35 cellular contexts compared by ENCODE assay signal in genomic region chr5:180583738-180584137, GRCh38. TPM values are rescaled to one million over a fixed set of nuclear protein-coding genes. Genes with fewer than 3 reads are reported as not detected.
"Had no signal": no experiment of that assay in that cellular context is flagged by ENCODE, and none has a peak within 500 bp of the region (broad histone marks: within the 10 kb centered on the region; RNA-seq: fewer than 3 reads in every experiment).

No MANE protein-coding gene starts in this region.

- H3K79me2 ChIP-seq: hepatocyte had no signal

- H3K4me3 ChIP-seq: ascending aorta, breast epithelium, cardiac muscle cell, colonic mucosa, esophagus squamous epithelium, gastroesophageal sphincter, heart right ventricle, hepatocyte had no signal

- H3K4me1 ChIP-seq: ascending aorta, breast epithelium, colonic mucosa, esophagus squamous epithelium, gastroesophageal sphincter, heart right ventricle had no signal

- H3K27me3 ChIP-seq: ascending aorta, breast epithelium, colonic mucosa had no signal

- DNase-seq: activated B cell treated with CpG ODN at 0.5 μM for 24 hours; activated CD4-positive, alpha-beta T cell treated with anti-CD3 and anti-CD28 coated beads for 48 hours; activated CD4-positive, alpha-beta T cell treated with anti-CD3 and anti-CD28 coated beads, Interleukin-2, amount 50 U/mL, for 1 hour; activated CD4-positive, alpha-beta T cell treated with anti-CD3 and anti-CD28 coated beads, Interleukin-2, amount 50 U/mL, for 48 hours; activated CD8-positive, alpha-beta memory T cell treated with anti-CD3 and anti-CD28 coated beads for 24 hours; activated CD8-positive, alpha-beta T cell treated with anti-CD3 and anti-CD28 coated beads for 36 hours; activated gamma-delta T cell; activated naive CD4-positive, alpha-beta T cell; activated naive CD4-positive, alpha-beta T cell treated with anti-CD3 and anti-CD28 coated beads, Interleukin-2, amount 10 ng/mL, durations not matched to agents 7 days and 5 days; activated naive CD8-positive, alpha-beta T cell treated with anti-CD3 and anti-CD28 coated beads, Interleukin-2, amount 10 ng/mL, durations not matched to agents 7 days and 5 days; activated T-cell treated with anti-CD3 and anti-CD28 coated beads, Interleukin-2, amount 50 U/mL, for 1 hour; activated T-cell treated with anti-CD3 and anti-CD28 coated beads, Interleukin-2, amount 50 U/mL, for 48 hours; central memory CD4-positive, alpha-beta T cell; cerebellar nuclear complex; colonic mucosa; effector CD8-positive, alpha-beta T cell; esophagus squamous epithelium; foreskin melanocyte; heart right ventricle; T-helper 9 cell; WERI-Rb-1 had no signal

- FAIRE-seq: endometrium, endothelial cell of umbilical vein had no signal

- H3K9me3 ChIP-seq: ascending aorta, breast epithelium, colonic mucosa, esophagus squamous epithelium had no signal

- H3K27ac ChIP-seq: ascending aorta, breast epithelium, cardiac muscle cell, colonic mucosa, epithelial cell of prostate, esophagus squamous epithelium, gastroesophageal sphincter, heart right ventricle, hepatocyte, WERI-Rb-1 had no signal

- H2AFZ ChIP-seq: hepatocyte had no signal

- H3K4me2 ChIP-seq: hepatocyte had no signal

- H3K36me3 ChIP-seq: breast epithelium, cardiac muscle cell, colonic mucosa, esophagus squamous epithelium, gastroesophageal sphincter, WERI-Rb-1 had no signal

- ATAC-seq: activated CD4-positive, CD25-positive, alpha-beta regulatory T cell treated with anti-CD3 and anti-CD28 coated beads, Interleukin-2, amount 50 U/mL, for 24 hours; activated CD8-positive, alpha-beta T cell treated with anti-CD3 and anti-CD28 coated beads for 36 hours; activated naive CD4-positive, alpha-beta T cell treated with anti-CD3 and anti-CD28 coated beads, Interleukin-2, amount 50 U/mL, for 72 hours; gastroesophageal sphincter; heart right ventricle had no signal

RNA-seq across cellular contexts. Expression of gene SCGB3A1, which starts 7.6 kb away (rescaled TPM):
- total RNA-seq: activated B cell treated with CpG ODN at 0.5 μM for 24 hours; activated CD8-positive, alpha-beta T cell treated with anti-CD3 and anti-CD28 coated beads for 36 hours; activated naive CD4-positive, alpha-beta T cell treated with anti-CD3 and anti-CD28 coated beads, Interleukin-2, amount 50 U/mL, for 72 hours; ascending aorta; cardiac muscle cell; fibroblast of lung; fibroblast of villous mesenchyme; glomerular endothelial cell; hepatocyte; T-helper 2 cell treated with Interferon-gamma antibody and Interleukin-4, amounts not matched to agents 100 ng/mL and 5 ng/mL, for 36 hours had no signal
- polyA plus RNA-seq: endothelial cell of umbilical vein, fibroblast of lung, hepatocyte had no signal
